In genomic region chr5:9924614-9925013, GRCh38 we compare ENCODE assay signal across 8 cellular contexts.
DNase-seq lines count a peak whose midpoint lies in the region; ATAC-seq, FAIRE-seq and TF ChIP-seq lines count a peak whose summit lies in the region.

No MANE protein-coding gene starts in this region.

- peaks cover 2 to 15% (median 7%) of the 10 kb centered on the region in 7 donors for H3K9me3 Mint-ChIP-seq in CD14-positive monocyte

- H3K27me3 Mint-ChIP-seq in CD14-positive monocyte (ENCODE audit: low read depth in 3 of 3), result peaks cover 0 to 6% (median 0%) of the 10 kb centered on the region in 3 donors

- TF ChIP-seq POLR2A in GM12891 (IDR thresholded peaks at IDR 0.05; ENCODE audit: low read depth, low read length) (no peak), adrenal gland (IDR thresholded peaks at IDR 0.05) (no peak)

- 55 to 85% (median 71%) methylated on average over 2 of the region's 2 CpGs for WGBS in adrenal gland, 4 donors

- no peak overlapping the region for H3K4me3 Mint-ChIP-seq in CD14-positive monocyte

- peak; percentile 67 for ATAC-seq in HG03025 (IDR thresholded peaks at IDR 0.05; ENCODE audit: low FRiP score, unreplicated experiment)
- ATAC-seq in RWPE2 (ENCODE audit: low read depth), result peak; percentile 95

- H3K27ac Mint-ChIP-seq in CD14-positive monocyte, result no peak overlapping the region

- TF ChIP-seq CTCF in RWPE2 (IDR thresholded peaks at IDR 0.05; ENCODE audit: poor library complexity, severe bottlenecking) (no peak), CD14-positive monocyte (IDR thresholded peaks at IDR 0.05) (no peak), adrenal gland (IDR thresholded peaks at IDR 0.05) (no peak)

- peak; percentile 38 for FAIRE-seq in GM12891 (lab: Jason Lieb, UNC)

- no peaks in the 10 kb centered on the region for H3K9me3 ChIP-seq in RWPE2 (ENCODE audit: severe bottlenecking)
- no peaks in the 10 kb centered on the region for H3K9me3 ChIP-seq in adrenal gland (replicated peaks in 1 of 3)

- DNase-seq in GM12891 (ENCODE audit: insufficient read length, low spot score) (no peak), RWPE2 (ENCODE audit: low spot score) (peak; percentile 76), kidney tubule cell (ENCODE audit: low spot score) (peak; percentile 97), CD14-positive monocyte (ENCODE audit: low spot score) (no peak), adrenal gland (no peak)
- no peak for DNase-seq in activated CD4-positive, CD25-positive, alpha-beta regulatory T cell (lab: John Stamatoyannopoulos, UW)
- no peak for DNase-seq in central memory CD4-positive, alpha-beta T cell

- H3K4me3 ChIP-seq in RWPE2 (ENCODE audit: severe bottlenecking) (no peak overlapping the region), adrenal gland (no peak overlapping the region)

- peak overlapping the region; percentile 84 for H3K27ac ChIP-seq in RWPE2 (ENCODE audit: poor library complexity, severe bottlenecking)
- H3K27ac ChIP-seq in adrenal gland, result no peak overlapping the region

- H3K36me3 Mint-ChIP-seq in CD14-positive monocyte, result no peaks in the 10 kb centered on the region

- H3K36me3 ChIP-seq in RWPE2 (ENCODE audit: low read depth), result 0 out of 2 replicates have a peak, but pooled peaks cover 4% of the 10 kb centered on the region
- H3K36me3 ChIP-seq in adrenal gland (replicated peaks in 1 of 2), result no peaks in the 10 kb centered on the region

- no peaks in the 10 kb centered on the region for H3K27me3 ChIP-seq in RWPE2 (ENCODE audit: insufficient read depth, poor library complexity, severe bottlenecking)
- no peaks in the 10 kb centered on the region for H3K27me3 ChIP-seq in adrenal gland

- intact Hi-C loops in CD14-positive monocyte (cut with micrococcal nuclease) (no loop called here), adrenal gland (cut with DNase I) (no loop called here)

- no peaks in the 10 kb centered on the region for H3K4me1 Mint-ChIP-seq in CD14-positive monocyte

- peaks cover 32% of the 10 kb centered on the region for H3K4me1 ChIP-seq in RWPE2 (ENCODE audit: insufficient read depth, poor library complexity, severe bottlenecking)
- H3K4me1 ChIP-seq in adrenal gland (replicated peaks in 1 of 2), result no peaks in the 10 kb centered on the region

TF ChIP-seq in GM12891, 5 proteins besides CTCF, POLR2A, EP300 and RAD21:
- no peak for TF ChIP-seq POLR2AphosphoS5 (IDR thresholded peaks at IDR 0.05; ENCODE audit: low read depth, low read length)
- TF ChIP-seq TAF1 (IDR thresholded peaks at IDR 0.05; ENCODE audit: low read depth, low read length), result no peak
- TF ChIP-seq SPI1 (IDR thresholded peaks at IDR 0.05; ENCODE audit: low read depth, low read length), result no peak
- TF ChIP-seq PAX5 (IDR thresholded peaks at IDR 0.05; ENCODE audit: insufficient read depth, low read length, severe bottlenecking), result no peak
- TF ChIP-seq POU2F2 (IDR thresholded peaks at IDR 0.05; ENCODE audit: low read depth, low read length), result no peak

Comparison
In these comparisons a context has a peak if more than half of its experiments do, and no peak if none do; other contexts are left out.
1. DNase-seq: peak in RWPE2 (single experiment) and kidney tubule cell (single experiment); none in GM12891 (single experiment), activated CD4-positive, CD25-positive, alpha-beta regulatory T cell (0 of 4), CD14-positive monocyte (single experiment), central memory CD4-positive, alpha-beta T cell (single experiment) and adrenal gland (0 of 7).